ENCODE assay signal across 8 cellular contexts in genomic region chr5:139765409-139766217, GRCh38. TPM values are rescaled to one million over a fixed set of nuclear protein-coding genes. Genes with fewer than 3 reads are reported as not detected.
A peak's percentile ranks its signal among the peaks of the same experiment; 100 is the strongest.
DNase-seq lines count a peak whose midpoint lies in the region; ATAC-seq and TF ChIP-seq lines count a peak whose summit lies in the region.

No MANE protein-coding gene starts in this region.

- intact Hi-C loops in CD14-positive monocyte (cut with micrococcal nuclease) = loop anchor here (1.0 to 2.0 kb wide), 2 partner anchors 132 to 133 kb away; no protein-coding TSS in a partner anchor
- intact Hi-C loops in OCI-LY7 (cut with micrococcal nuclease; ENCODE audit: unreplicated experiment) = loop anchor here (1.0 to 5.0 kb wide), 4 partner anchors 75 to 343 kb away; no protein-coding TSS in a partner anchor
- intact Hi-C loops in naive thymus-derived CD4-positive, alpha-beta T cell (cut with micrococcal nuclease) = loop anchor here (1.0 to 2.0 kb wide), 10 partner anchors 19 to 477 kb away; no protein-coding TSS in a partner anchor

- no peak overlapping the region for H3K27ac ChIP-seq in OCI-LY7 (ENCODE audit: low read depth, low read length, poor library complexity, severe bottlenecking)
- no peak overlapping the region for H3K27ac ChIP-seq in naive thymus-derived CD4-positive, alpha-beta T cell (ENCODE audit: low read depth, low read length)

- H4K20me1 ChIP-seq in OCI-LY7 (ENCODE audit: insufficient read depth, low read length) = no peaks in the 10 kb centered on the region

- BruUV-seq in OCI-LY7 (replicated peaks; lab: Mats Ljungman, UMichigan) = no TSS peak

- H3K36me3 Mint-ChIP-seq in CD14-positive monocyte = no peaks in the 10 kb centered on the region
- no peaks in the 10 kb centered on the region for H3K36me3 Mint-ChIP-seq in naive thymus-derived CD4-positive, alpha-beta T cell
- H3K36me3 Mint-ChIP-seq in stimulated activated naive B cell treated with anti-CD40 and anti-IgM and Interleukin-4, amounts not matched to agents 10 μg/mL and 1 μg/mL and 100 μg/mL, for 72 hours = no peaks in the 10 kb centered on the region

- TF ChIP-seq CTCF in CD14-positive monocyte (IDR thresholded peaks at IDR 0.05) = peak; percentile 100
- peak; percentile 97 for TF ChIP-seq CTCF in OCI-LY7 (conservative IDR thresholded peaks at IDR 0.05; ENCODE audit: low read length)

- H3K9me3 ChIP-seq in OCI-LY7 (ENCODE audit: low read length) = no peaks in the 10 kb centered on the region
- no peaks in the 10 kb centered on the region for H3K9me3 ChIP-seq in naive thymus-derived CD4-positive, alpha-beta T cell (ENCODE audit: control insufficient read depth in 2 of 3, low read length in 3 of 3)

- peak overlapping the region; percentile 70; the same call in 1 of the 2 replicates for H2AFZ ChIP-seq in OCI-LY7 (ENCODE audit: low read length)

- no peaks in the 10 kb centered on the region for H3K9me2 ChIP-seq in OCI-LY7 (ENCODE audit: insufficient read depth, low read length)

- H3K79me2 ChIP-seq in OCI-LY7 (ENCODE audit: insufficient read depth, low read depth, low read length) = no peaks in the 10 kb centered on the region

- peak overlapping the region; percentile 72 for H3K4me2 ChIP-seq in OCI-LY7 (ENCODE audit: low read length)

- peak overlapping the region in 4 of 7 donors; percentile 24 to 53 (median 36) for H3K27ac Mint-ChIP-seq in CD14-positive monocyte
- peak overlapping the region in 2 of 9 donors; percentile 48 to 49 for H3K27ac Mint-ChIP-seq in naive thymus-derived CD4-positive, alpha-beta T cell
- peak overlapping the region; percentile 92 for H3K27ac Mint-ChIP-seq in stimulated activated naive B cell treated with anti-CD40 and anti-IgM and Interleukin-4, amounts not matched to agents 10 μg/mL and 1 μg/mL and 100 μg/mL, for 72 hours

- POLR2A ChIA-PET in OCI-LY7 (lab: Charles Lee) = no interaction called here
- POLR2A ChIA-PET in naive thymus-derived CD4-positive, alpha-beta T cell (lab: Charles Lee) = interaction anchor here (0.7 to 1.0 kb wide), 2 partner anchors 131 to 132 kb away, joined by 3 to 4 read pairs; no protein-coding TSS in a partner anchor

- H3K4me3 Mint-ChIP-seq in CD14-positive monocyte = peak overlapping the region; percentile 71
- peak overlapping the region; percentile 37 to 84 (median 66) for H3K4me3 Mint-ChIP-seq in naive thymus-derived CD4-positive, alpha-beta T cell
- H3K4me3 Mint-ChIP-seq in stimulated activated naive B cell treated with anti-CD40 and anti-IgM and Interleukin-4, amounts not matched to agents 10 μg/mL and 1 μg/mL and 100 μg/mL, for 72 hours = peak overlapping the region; percentile 66 to 76

- H3K4me1 Mint-ChIP-seq in CD14-positive monocyte = peaks cover 7% of the 10 kb centered on the region
- peaks cover 0 to 12% (median 5%) of the 10 kb centered on the region in 7 donors for H3K4me1 Mint-ChIP-seq in naive thymus-derived CD4-positive, alpha-beta T cell
- peaks cover 32 to 39% of the 10 kb centered on the region in 2 donors for H3K4me1 Mint-ChIP-seq in stimulated activated naive B cell treated with anti-CD40 and anti-IgM and Interleukin-4, amounts not matched to agents 10 μg/mL and 1 μg/mL and 100 μg/mL, for 72 hours

- peaks cover 39 to 52% (median 42%) of the 10 kb centered on the region in 3 donors for H3K27me3 Mint-ChIP-seq in CD14-positive monocyte (ENCODE audit: low read depth in 3 of 3)
- H3K27me3 Mint-ChIP-seq in naive thymus-derived CD4-positive, alpha-beta T cell = peaks cover 22 to 53% (median 28%) of the 10 kb centered on the region in 5 donors
- H3K27me3 Mint-ChIP-seq in stimulated activated naive B cell treated with anti-CD40 and anti-IgM and Interleukin-4, amounts not matched to agents 10 μg/mL and 1 μg/mL and 100 μg/mL, for 72 hours = peaks cover 15 to 26% of the 10 kb centered on the region in 2 donors

- H3K9me3 Mint-ChIP-seq in CD14-positive monocyte = peaks cover 0 to 3% (median 0%) of the 10 kb centered on the region in 7 donors
- H3K9me3 Mint-ChIP-seq in naive thymus-derived CD4-positive, alpha-beta T cell = no peaks in the 10 kb centered on the region
- H3K9me3 Mint-ChIP-seq in stimulated activated naive B cell treated with anti-CD40 and anti-IgM and Interleukin-4, amounts not matched to agents 10 μg/mL and 1 μg/mL and 100 μg/mL, for 72 hours = no peaks in the 10 kb centered on the region

- peak overlapping the region; percentile 69 for H3K4me3 ChIP-seq in OCI-LY7 (ENCODE audit: low read depth, low read length, poor library complexity, severe bottlenecking)
- H3K4me3 ChIP-seq in naive thymus-derived CD4-positive, alpha-beta T cell (ENCODE audit: low read length) = peak overlapping the region; percentile 62

- ATAC-seq in GM19372 (IDR thresholded peaks at IDR 0.05; ENCODE audit: low read depth, unreplicated experiment) (peak; percentile 75), HG03520 (IDR thresholded peaks at IDR 0.05; ENCODE audit: unreplicated experiment) (peak; percentile 81)
- peak; percentile 95 for ATAC-seq in naive thymus-derived CD4-positive, alpha-beta T cell
- ATAC-seq in stimulated activated naive B cell treated with anti-CD40 and anti-IgM and Interleukin-4, amounts not matched to agents 10 μg/mL and 1 μg/mL and 100 μg/mL, for 72 hours (replicated peaks) = peak; percentile 89 to 90

- peaks cover 20% of the 10 kb centered on the region for H3K4me1 ChIP-seq in OCI-LY7 (ENCODE audit: insufficient read depth, low read length, poor library complexity, severe bottlenecking)
- peaks cover 4 to 8% of the 10 kb centered on the region in 2 donors for H3K4me1 ChIP-seq in naive thymus-derived CD4-positive, alpha-beta T cell (ENCODE audit: control insufficient read depth in 2 of 2, insufficient read depth in 2 of 2, low read length in 2 of 2)

- H3K36me3 ChIP-seq in OCI-LY7 (ENCODE audit: insufficient read depth, low read length) = no peaks in the 10 kb centered on the region
- no peaks in the 10 kb centered on the region for H3K36me3 ChIP-seq in naive thymus-derived CD4-positive, alpha-beta T cell (ENCODE audit: control insufficient read depth in 2 of 3, insufficient read depth in 3 of 3, low read length in 3 of 3)

- CTCF ChIA-PET in OCI-LY7 (lab: Charles Lee; ENCODE audit: unreplicated experiment) = interaction anchor here (0.6 to 1.2 kb wide), 7 partner anchors 10 to 132 kb away, joined by 3 to 6 read pairs (median 4); no protein-coding TSS in a partner anchor
- CTCF ChIA-PET in naive thymus-derived CD4-positive, alpha-beta T cell (lab: Charles Lee) = interaction anchor here (0.6 to 3.8 kb wide), 28 partner anchors 9 to 344 kb away, joined by 3 to 51 read pairs (median 4); no protein-coding TSS in a partner anchor

- DNase-seq in CD14-positive monocyte (ENCODE audit: low spot score) = peak; percentile 73
- peak; percentile 84 for DNase-seq in OCI-LY7 (ENCODE audit: low spot score)
- DNase-seq in activated T-helper 1 cell treated with Interleukin-2 at 50 U/mL for 16 hours (ENCODE audit: low read depth) = peak; percentile 71
- peak; percentile 58 for DNase-seq in fibroblast of gingiva (ENCODE audit: low read depth)
- peak; percentile 62 to 93 (median 85) for DNase-seq in naive thymus-derived CD4-positive, alpha-beta T cell
- DNase-seq in stimulated activated naive B cell treated with anti-CD40 and anti-IgM and Interleukin-4, amounts not matched to agents 10 μg/mL and 1 μg/mL and 100 μg/mL, for 72 hours = peak; percentile 73

- H3K27me3 ChIP-seq in naive thymus-derived CD4-positive, alpha-beta T cell (ENCODE audit: control insufficient read depth in 2 of 2, insufficient read depth in 2 of 2, low read length in 2 of 2) = peaks cover 3 to 8% of the 10 kb centered on the region in 2 donors

RNA-seq across cellular contexts. Expression of gene PSD2, which starts 30.0 kb away (rescaled TPM):
- not detected for polyA plus RNA-seq in CD14-positive monocyte
- total RNA-seq in OCI-LY7 (2014; rRNA removed; shearing (Covaris generic)) = 0.08 and 0.13 TPM in 2 replicates
- 0.11 and 0.15 TPM in 2 replicates for total RNA-seq in OCI-LY7 (2022)
- under 1 TPM in 2 of 5 experiments, not detected in 3; 0.05 to 0.42 TPM for total RNA-seq in naive thymus-derived CD4-positive, alpha-beta T cell
- not detected for polyA plus RNA-seq in naive thymus-derived CD4-positive, alpha-beta T cell
